Comparison of ENCODE assay signal across 9 cellular contexts in the genomic region with DNA sequence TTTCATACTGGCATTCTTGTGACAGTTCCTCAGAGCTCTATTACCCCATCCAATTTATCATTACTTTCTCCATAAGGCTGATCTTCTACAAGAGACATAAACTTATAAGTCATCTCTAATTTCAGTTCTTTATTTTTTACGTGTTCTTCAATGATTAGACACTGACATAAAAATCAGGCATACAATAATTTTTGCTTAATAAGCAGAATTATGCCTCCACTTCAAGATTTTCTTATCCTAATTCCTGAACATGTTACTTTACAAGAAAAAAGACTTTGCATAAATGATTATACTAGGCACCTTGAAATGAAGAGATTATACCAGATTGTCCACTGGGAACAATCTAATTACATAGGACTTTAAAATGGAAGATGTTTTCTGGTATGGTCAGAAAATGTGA.
"Had no signal": no experiment of that assay in that cellular context is flagged by ENCODE, and none has a peak within 500 bp of the region (broad histone marks: within the 10 kb centered on the region; RNA-seq: fewer than 3 reads in every experiment).

No MANE protein-coding gene starts in this region.

- FAIRE-seq: H54 had no signal

- H3K4me3 ChIP-seq: GM23248 had no signal

- H2AFZ ChIP-seq: GM23248 had no signal

- H3K9ac ChIP-seq: GM23248, KMS-11 had no signal

- H3K27ac ChIP-seq: GM23248, HL-60, KMS-11 had no signal

- DNase-seq: GM23248, GOT3, H9, HCEC 1CT, Karpas-422, KBM-7 had no signal

- H3K4me2 ChIP-seq: KMS-11 had no signal
